ENCODE assay signal across 33 cellular contexts in the genomic region with DNA sequence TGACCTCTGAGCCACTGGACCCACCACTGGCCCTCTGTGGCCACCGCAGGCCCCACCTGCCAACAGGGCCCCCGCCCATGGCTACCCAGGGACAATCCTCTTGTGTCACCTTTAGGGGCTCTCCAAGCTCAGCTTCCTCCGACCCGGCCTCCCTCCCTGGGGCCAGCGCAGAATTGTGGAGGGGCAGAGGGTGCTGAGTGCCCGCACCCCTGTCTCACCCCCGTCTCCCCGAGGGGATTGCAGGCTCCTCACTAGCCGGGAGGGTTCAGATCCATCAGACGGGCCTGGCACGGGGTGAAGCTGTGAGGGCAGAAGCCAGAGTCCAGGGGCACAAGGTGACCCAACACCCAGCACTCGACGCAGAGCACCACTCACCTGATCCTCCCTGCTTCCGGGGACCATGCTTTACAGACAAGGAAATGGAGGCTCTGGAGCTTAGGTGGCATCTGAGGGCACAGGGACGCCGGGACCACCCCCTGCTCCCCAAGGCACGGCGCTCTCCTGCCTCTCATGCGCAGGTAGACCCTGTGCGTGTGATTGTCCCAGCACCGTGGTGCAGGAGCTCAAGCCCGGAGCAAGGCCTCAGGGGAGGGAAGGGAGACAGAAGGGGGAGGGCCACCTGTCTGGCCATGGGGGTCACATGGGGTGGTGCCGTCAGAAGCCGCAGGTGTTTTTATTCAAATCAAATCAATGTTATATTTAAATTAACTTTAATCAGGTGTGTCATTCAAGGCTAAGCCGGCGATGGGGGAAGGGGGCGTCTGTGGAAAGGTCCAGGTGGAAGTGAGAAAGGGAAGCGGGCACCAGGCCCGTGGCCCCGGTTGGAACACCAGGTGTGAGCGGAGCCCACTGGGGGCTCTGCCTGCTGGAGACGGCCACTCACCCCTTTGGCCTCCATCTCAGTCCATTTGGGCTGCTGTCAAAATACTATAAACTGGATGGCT. TPM values are rescaled to one million over a fixed set of nuclear protein-coding genes. Genes with fewer than 3 reads are reported as not detected.
"Had no signal": no experiment of that assay in that cellular context is flagged by ENCODE, and none has a peak within 500 bp of the region (broad histone marks: within the 10 kb centered on the region; RNA-seq: fewer than 3 reads in every experiment).

No MANE protein-coding gene starts in this region.

- H3K4me1 ChIP-seq: esophagus muscularis mucosa, foreskin keratinocyte, gastrocnemius medialis had no signal

- ATAC-seq: activated CD4-positive, alpha-beta T cell treated with anti-CD3 and anti-CD28 coated beads for 36 hours; activated CD8-positive, alpha-beta T cell treated with anti-CD3 and anti-CD28 coated beads for 36 hours; activated T-cell treated with anti-CD3 and anti-CD28 coated beads, Interleukin-2, amount 50 U/mL, for 4 hours; activated T-helper 17 cell treated with anti-CD3 and anti-CD28 coated beads, Interleukin-2, amount 50 U/mL, for 72 hours; foreskin keratinocyte; gastrocnemius medialis had no signal

- H3K9me3 ChIP-seq: esophagus muscularis mucosa, gastrocnemius medialis had no signal

- H3K4me1 Mint-ChIP-seq: activated CD4-positive, alpha-beta T cell treated with anti-CD3 and anti-CD28 coated beads for 36 hours; activated CD4-positive, alpha-beta T cell treated with anti-CD3 and anti-CD28 coated beads, Interleukin-2, amount 10 ng/mL, durations not matched to agents 24 days and 14 days; activated T-helper 17 cell treated with anti-CD3 and anti-CD28 coated beads, Interleukin-2, amount 50 U/mL, for 72 hours; central memory CD8-positive, alpha-beta T cell had no signal

- H3K4me3 ChIP-seq: coronary artery, dorsolateral prefrontal cortex, esophagus muscularis mucosa, gastrocnemius medialis had no signal

- H3K36me3 Mint-ChIP-seq: activated naive CD8-positive, alpha-beta T cell had no signal

- H3K27ac Mint-ChIP-seq: activated CD4-positive, alpha-beta T cell treated with anti-CD3 and anti-CD28 coated beads for 36 hours; activated CD4-positive, alpha-beta T cell treated with anti-CD3 and anti-CD28 coated beads, Interleukin-2, amount 10 ng/mL, durations not matched to agents 24 days and 14 days; activated CD8-positive, alpha-beta T cell treated with anti-CD3 and anti-CD28 coated beads for 36 hours; activated naive CD8-positive, alpha-beta T cell; activated T-helper 17 cell treated with anti-CD3 and anti-CD28 coated beads, Interleukin-2, amount 50 U/mL, for 72 hours; dendritic cell treated with granulocyte-macrophage colony-stimulating factor and Interleukin-4, amounts not matched to agents 40 ng/mL and 50 ng/mL, for 4 days had no signal

- H3K4me3 Mint-ChIP-seq: activated CD4-positive, alpha-beta T cell treated with anti-CD3 and anti-CD28 coated beads for 36 hours; activated CD4-positive, alpha-beta T cell treated with anti-CD3 and anti-CD28 coated beads, Interleukin-2, amount 10 ng/mL, durations not matched to agents 24 days and 14 days; activated CD8-positive, alpha-beta T cell treated with anti-CD3 and anti-CD28 coated beads for 36 hours; activated naive CD8-positive, alpha-beta T cell; activated T-cell treated with anti-CD3 and anti-CD28 coated beads, Interleukin-2, amount 50 U/mL, for 4 hours; activated T-helper 17 cell treated with anti-CD3 and anti-CD28 coated beads, Interleukin-2, amount 50 U/mL, for 72 hours; central memory CD8-positive, alpha-beta T cell; dendritic cell treated with granulocyte-macrophage colony-stimulating factor and Interleukin-4, amounts not matched to agents 40 ng/mL and 50 ng/mL, for 4 days had no signal

- H3K27me3 ChIP-seq: brain microvascular endothelial cell, foreskin keratinocyte, gastrocnemius medialis had no signal

- DNase-seq: activated CD4-positive, alpha-beta T cell treated with anti-CD3 and anti-CD28 coated beads for 36 hours; activated CD4-positive, alpha-beta T cell treated with anti-CD3 and anti-CD28 coated beads, Interleukin-2, amount 10 ng/mL, durations not matched to agents 24 days and 14 days; activated CD4-positive, CD25-positive, alpha-beta regulatory T cell; activated CD4-positive, CD25-positive, alpha-beta regulatory T cell treated with anti-CD3 and anti-CD28 coated beads, Interleukin-2, amount 50 U/mL, for 72 hours; activated CD8-positive, alpha-beta memory T cell treated with anti-CD3 and anti-CD28 coated beads for 24 hours; activated CD8-positive, alpha-beta T cell treated with anti-CD3 and anti-CD28 coated beads for 36 hours; activated effector memory CD4-positive, alpha-beta T cell treated with Interleukin-2 at 50 U/mL for 16 hours; activated gamma-delta T cell treated with Interleukin-2 at 50 U/mL for 16 hours; activated naive CD4-positive, alpha-beta T cell treated with anti-CD3 and anti-CD28 coated beads, Interleukin-2, amount 50 U/mL, for 16 hours; activated naive CD4-positive, alpha-beta T cell treated with Interleukin-2 at 50 U/mL for 16 hours; activated T-cell treated with anti-CD3 and anti-CD28 coated beads, Interleukin-2, amount 50 U/mL, for 4 hours; amniotic stem cell; anterior cingulate cortex; brain microvascular endothelial cell; dorsolateral prefrontal cortex; effector memory CD4-positive, alpha-beta T cell; erythroblast; foreskin keratinocyte; gastrocnemius medialis; glutamatergic neuron; T-helper 2 cell had no signal

- H3K27me3 Mint-ChIP-seq: activated CD4-positive, alpha-beta T cell treated with anti-CD3 and anti-CD28 coated beads, Interleukin-2, amount 10 ng/mL, durations not matched to agents 24 days and 14 days; activated T-helper 17 cell treated with anti-CD3 and anti-CD28 coated beads, Interleukin-2, amount 50 U/mL, for 72 hours; central memory CD8-positive, alpha-beta T cell had no signal

- H3K36me3 ChIP-seq: brain microvascular endothelial cell, esophagus muscularis mucosa, gastrocnemius medialis had no signal

- H3K27ac ChIP-seq: brain microvascular endothelial cell, coronary artery, dorsolateral prefrontal cortex, esophagus muscularis mucosa, foreskin keratinocyte, gastrocnemius medialis had no signal

RNA-seq across cellular contexts. Expression of a gene that starts 21.6 kb away (rescaled TPM):
- total RNA-seq: activated CD4-positive, alpha-beta T cell treated with anti-CD3 and anti-CD28 coated beads for 36 hours; activated CD4-positive, alpha-beta T cell treated with anti-CD3 and anti-CD28 coated beads, Interleukin-2, amount 10 ng/mL, durations not matched to agents 24 days and 14 days; activated CD8-positive, alpha-beta T cell treated with anti-CD3 and anti-CD28 coated beads for 36 hours; activated T-cell treated with anti-CD3 and anti-CD28 coated beads, Interleukin-2, amount 50 U/mL, for 4 hours; activated T-helper 17 cell treated with anti-CD3 and anti-CD28 coated beads, Interleukin-2, amount 50 U/mL, for 72 hours; astrocyte; bronchial epithelial cell; cardiac septum; cerebellum; dorsolateral prefrontal cortex; esophagus muscularis mucosa; foreskin keratinocyte; gastrocnemius medialis; T-helper 1 cell treated with Interleukin-12 subunit alpha and Interleukin-12 subunit beta and Interleukin-4 antibody, amounts not matched to agents 30 ng/mL and 1 ng/mL, for 36 hours had no signal
- polyA plus RNA-seq: adipose tissue, foreskin keratinocyte had no signal
